Comparison of ENCODE assay signal across 12 cellular contexts in the genomic region with DNA sequence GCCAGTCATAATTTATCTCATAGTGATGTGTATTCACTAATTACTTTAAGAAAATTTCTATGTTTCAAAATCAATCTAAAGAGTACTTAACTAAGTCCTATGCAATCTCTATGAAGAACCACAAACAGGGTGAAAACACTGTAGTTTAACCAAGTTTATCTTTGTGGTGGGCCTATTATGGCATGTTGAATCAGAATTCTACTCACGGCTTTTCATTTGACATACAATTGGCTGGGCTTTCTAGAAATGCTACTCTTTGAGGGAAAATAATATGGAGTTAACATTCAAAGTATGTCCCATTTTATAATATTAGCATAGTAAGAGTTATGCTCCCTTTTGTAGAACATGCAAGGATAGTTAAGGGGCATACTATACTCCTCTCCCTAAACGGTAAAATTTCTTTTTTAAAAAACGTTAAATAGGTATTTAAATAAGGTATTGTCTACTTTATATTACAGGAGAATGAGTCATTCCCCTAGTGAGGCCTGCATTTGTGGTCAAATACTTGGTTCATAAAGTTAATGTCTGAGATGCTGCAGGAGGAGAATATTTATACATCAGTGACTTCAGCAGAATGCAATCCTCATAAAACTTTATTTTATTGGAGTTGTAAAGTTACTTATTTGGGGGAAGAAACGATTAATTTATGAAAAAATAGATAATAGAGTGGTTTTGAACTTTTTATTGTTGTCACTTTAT. TPM values are rescaled to one million over a fixed set of nuclear protein-coding genes. Genes with fewer than 3 reads are reported as not detected.
DNase-seq lines count a peak whose midpoint lies in the region; FAIRE-seq and TF ChIP-seq lines count a peak whose summit lies in the region.
"Had no signal": no experiment of that assay in that cellular context is flagged by ENCODE, and none has a peak within 500 bp of the region (broad histone marks: within the 10 kb centered on the region; RNA-seq: fewer than 3 reads in every experiment).

No MANE protein-coding gene starts in this region.

- CTCF ChIA-PET in mammary epithelial cell (lab: Charles Lee; ENCODE audit: low non-redundant PET), result no interaction called here

- no peak overlapping the region for H3K27ac Mint-ChIP-seq in astrocyte (ENCODE audit: unreplicated experiment)

- FAIRE-seq in astrocyte (lab: Jason Lieb, UNC), result no peak
- FAIRE-seq in keratinocyte (lab: Jason Lieb, UNC), result no peak

- H3K27me3 Mint-ChIP-seq in astrocyte (ENCODE audit: low read depth, unreplicated experiment), result peaks cover 13% of the 10 kb centered on the region

- H3K4me3 ChIP-seq in mammary epithelial cell (replicated peaks in 1 of 3; ENCODE audit: insufficient read depth in 1 of 3, low read depth in 2 of 3, low read length in 3 of 3) (no peak overlapping the region), breast epithelium (no peak overlapping the region), astrocyte (ENCODE audit: insufficient read depth, low read depth, low read length) (peak overlapping the region; percentile 74), keratinocyte (ENCODE audit: control insufficient read depth in 2 of 3, extremely low read depth in 1 of 3, insufficient read depth in 2 of 3, low read depth in 1 of 3, low read length in 3 of 3) (no peak overlapping the region), uterus (peak overlapping the region; percentile 45 to 53)

- H3K4me3 Mint-ChIP-seq in astrocyte (ENCODE audit: unreplicated experiment), result no peak overlapping the region

- H3K9me3 ChIP-seq in mammary epithelial cell (replicated peaks; ENCODE audit: insufficient read depth, low read length) (no peaks in the 10 kb centered on the region), breast epithelium (peaks cover 0 to 7% of the 10 kb centered on the region in 2 donors), astrocyte (ENCODE audit: insufficient read depth, low read depth, low read length) (no peaks in the 10 kb centered on the region), keratinocyte (ENCODE audit: control insufficient read depth, low read depth, low read length) (no peaks in the 10 kb centered on the region), uterus (peaks cover 0 to 8% of the 10 kb centered on the region in 2 donors)

- H3K27me3 ChIP-seq in mammary epithelial cell (ENCODE audit: insufficient read depth, low read length) (peaks cover 2% of the 10 kb centered on the region), breast epithelium (peaks cover 0 to 8% of the 10 kb centered on the region in 2 donors), astrocyte (ENCODE audit: insufficient read depth, low read length) (no peaks in the 10 kb centered on the region), keratinocyte (ENCODE audit: control insufficient read depth, extremely low read depth, insufficient read depth, low read length) (peaks cover 16% of the 10 kb centered on the region), uterus (no peaks in the 10 kb centered on the region)

- H3K36me3 ChIP-seq in mammary epithelial cell (ENCODE audit: insufficient read depth, low read length) (no peaks in the 10 kb centered on the region), breast epithelium (no peaks in the 10 kb centered on the region), astrocyte (ENCODE audit: insufficient read depth, low read length) (no peaks in the 10 kb centered on the region), keratinocyte (ENCODE audit: control insufficient read depth in 2 of 2, extremely low read depth in 1 of 2, insufficient read depth in 2 of 2, low read length in 2 of 2) (no peaks in the 10 kb centered on the region), uterus (no peaks in the 10 kb centered on the region)

- peaks cover 8% of the 10 kb centered on the region for H3K4me1 Mint-ChIP-seq in astrocyte (ENCODE audit: low read depth, unreplicated experiment)

- H3K4me2 ChIP-seq in mammary epithelial cell (ENCODE audit: insufficient read depth, low read depth, low read length) (no peak overlapping the region), astrocyte (ENCODE audit: low read length) (peak overlapping the region; percentile 94), keratinocyte (ENCODE audit: control insufficient read depth, extremely low read depth, insufficient read depth, low read depth, low read length) (peak overlapping the region; percentile 76)

- TF ChIP-seq POLR2A in breast epithelium (IDR thresholded peaks at IDR 0.05), result no peak
- no peak for TF ChIP-seq POLR2A in uterus (IDR thresholded peaks at IDR 0.05)
- TF ChIP-seq POLR2A in erythroblast (IDR thresholded peaks at IDR 0.05; ENCODE audit: low read length), result no peak

- H4K20me1 ChIP-seq in mammary epithelial cell (ENCODE audit: insufficient read depth, low read length) (no peaks in the 10 kb centered on the region), astrocyte (ENCODE audit: insufficient read depth, low read length) (no peaks in the 10 kb centered on the region), keratinocyte (ENCODE audit: control insufficient read depth, extremely low read depth, insufficient read depth, low read length) (no peaks in the 10 kb centered on the region)

- peaks cover 9% of the 10 kb centered on the region for H3K9me3 Mint-ChIP-seq in astrocyte (ENCODE audit: unreplicated experiment)

- no peak overlapping the region for H3K9ac ChIP-seq in mammary epithelial cell (ENCODE audit: insufficient read depth, low read length)
- peak overlapping the region; percentile 80 for H3K9ac ChIP-seq in astrocyte (ENCODE audit: low read length)
- H3K9ac ChIP-seq in keratinocyte (ENCODE audit: control insufficient read depth, extremely low read depth, insufficient read depth, low read length), result no peak overlapping the region

- intact Hi-C loops in mammary epithelial cell (cut with micrococcal nuclease), result loop anchor here (2.0 kb wide), 1 partner anchor 99 kb away; no protein-coding TSS in a partner anchor
- intact Hi-C loops in breast epithelium (cut with DNase I; ENCODE audit: low total_unique reads), result loop anchor here (10.0 kb wide), 1 partner anchor 1575 kb away; the partner anchor contains the start of gene SMLR1
- intact Hi-C loops in uterus (cut with DNase I; ENCODE audit: low total_unique reads), result no loop called here

- H3K27ac ChIP-seq in mammary epithelial cell (ENCODE audit: insufficient read depth, low read depth, low read length), result no peak overlapping the region
- no peak overlapping the region for H3K27ac ChIP-seq in breast epithelium
- peak overlapping the region; percentile 55 for H3K27ac ChIP-seq in astrocyte (ENCODE audit: low read depth, low read length)
- no peak overlapping the region for H3K27ac ChIP-seq in keratinocyte (ENCODE audit: control insufficient read depth, insufficient read depth, low read length)
- H3K27ac ChIP-seq in uterus, result peak overlapping the region; percentile 85 to 86

- H3K36me3 Mint-ChIP-seq in astrocyte (ENCODE audit: low read depth, unreplicated experiment), result no peaks in the 10 kb centered on the region

- H3K9me1 ChIP-seq in keratinocyte (ENCODE audit: control insufficient read depth, extremely low read depth, insufficient read depth, low read length), result no peaks in the 10 kb centered on the region

- no peaks in the 10 kb centered on the region for H3K79me2 ChIP-seq in mammary epithelial cell (ENCODE audit: insufficient read depth, low read length)
- peaks cover 3% of the 10 kb centered on the region for H3K79me2 ChIP-seq in astrocyte (ENCODE audit: insufficient read depth, low read length)
- no peaks in the 10 kb centered on the region for H3K79me2 ChIP-seq in keratinocyte (ENCODE audit: control insufficient read depth, insufficient read depth, low read length)

- H2AFZ ChIP-seq in mammary epithelial cell (ENCODE audit: low read depth, low read length) (no peak overlapping the region), astrocyte (ENCODE audit: low read depth, low read length) (no peak overlapping the region), keratinocyte (ENCODE audit: control insufficient read depth, low read length) (no peak overlapping the region)

- WGBS in mammary epithelial cell (ENCODE audit: low coverage, missing lambda C conversion rate), result 57% methylated on average over 4 of the region's 4 CpGs

- TF ChIP-seq CTCF in mammary epithelial cell (conservative IDR thresholded peaks at IDR 0.05 in 1 of 2, IDR thresholded peaks at IDR 0.05 in 1 of 2; ENCODE audit: extremely low read depth in 1 of 2, insufficient read depth in 1 of 2, low read depth in 1 of 2, low read length in 2 of 2), result no peak
- no peak for TF ChIP-seq CTCF in breast epithelium (IDR thresholded peaks at IDR 0.05)
- no peak for TF ChIP-seq CTCF in astrocyte (IDR thresholded peaks at IDR 0.05; ENCODE audit: insufficient read depth, low read depth, low read length)
- TF ChIP-seq CTCF in keratinocyte (optimal IDR thresholded peaks at IDR 0.05 in 1 of 3, IDR thresholded peaks at IDR 0.05 in 1 of 3, conservative IDR thresholded peaks at IDR 0.05 in 1 of 3; ENCODE audit: extremely low read depth in 1 of 3, insufficient read depth in 2 of 3, low read length in 3 of 3), result no peak
- no peak for TF ChIP-seq CTCF in uterus (IDR thresholded peaks at IDR 0.05)

- no TSS peak for BruUV-seq in mammary epithelial cell (replicated peaks; lab: Mats Ljungman, UMichigan)

- in situ Hi-C loops in mammary epithelial cell (cut with MboI; ENCODE audit: low sequenced_read_pairs in 2 of 2), result loop anchor here in 1 of 2 donors (10.0 kb wide), 1 partner anchor 105 kb away; no protein-coding TSS in a partner anchor

- dilution Hi-C loops in mammary epithelial cell (cut with HindIII; ENCODE audit: low sequenced_read_pairs) (no loop called here), keratinocyte (cut with MboI; ENCODE audit: extremely low pct_ligation_motif_present, low sequenced_read_pairs) (no loop called here)

- peaks cover 9% of the 10 kb centered on the region for H3K4me1 ChIP-seq in mammary epithelial cell (ENCODE audit: insufficient read depth, low read length)
- H3K4me1 ChIP-seq in breast epithelium, result no peaks in the 10 kb centered on the region
- peaks cover 18% of the 10 kb centered on the region for H3K4me1 ChIP-seq in astrocyte (ENCODE audit: insufficient read depth, low read length)
- peaks cover 7% of the 10 kb centered on the region for H3K4me1 ChIP-seq in keratinocyte (ENCODE audit: control insufficient read depth, extremely low read depth, insufficient read depth, low read length)
- no peaks in the 10 kb centered on the region for H3K4me1 ChIP-seq in uterus

- DNase-seq in mammary epithelial cell (peak; percentile 49), breast epithelium (ENCODE audit: low spot score in 2 of 2) (no peak), astrocyte (ENCODE audit: low read depth) (peak; percentile 83), keratinocyte (ENCODE audit: low read depth, low spot score) (no peak), uterus (no peak), cerebellum (ENCODE audit: low spot score) (no peak), retina (no peak), erythroblast (lab: John Stamatoyannopoulos, UW) (no peak)
- DNase-seq: 8988T; effector memory CD4-positive, alpha-beta T cell; hypothalamus; NCI-H345 had no signal

RNA-seq across cellular contexts. Expression of gene MOXD1, which starts 1.8 kb away (rescaled TPM):
- 10 to 100 TPM in 1 of 2 donors, 1 to 10 TPM in 1; 3.6 to 14.0 TPM for total RNA-seq in mammary epithelial cell
- polyA plus RNA-seq in mammary epithelial cell, result 2.8 TPM
- polyA minus RNA-seq in mammary epithelial cell, result not detected
- 1 to 10 TPM; 1.8 to 2.9 (median 1.9) TPM for total RNA-seq in breast epithelium
- 3.5 and 4.8 TPM in 2 replicates for total RNA-seq in astrocyte
- polyA plus RNA-seq in keratinocyte, result 2.3 to 2.7 TPM (median 2.3 TPM) in 3 replicates
- polyA plus RNA-seq in keratinocyte (2011; ENCODE audit: low read depth), result 0.16 TPM
- 1.0 and 1.9 TPM in 2 replicates for polyA plus RNA-seq in keratinocyte (2011; cell fraction: cytosol; rRNA removed)
- 1.9 and 2.0 TPM in 2 replicates for polyA plus RNA-seq in keratinocyte (2011; cell fraction: nucleus; rRNA removed)
- 0.35 and 2.1 TPM in 2 replicates for polyA plus RNA-seq in keratinocyte (2012; ENCODE audit: low replicate concordance)
- polyA minus RNA-seq in keratinocyte, result 0.75 to 1.7 TPM (median 1.6 TPM) in 3 replicates
- 1.2 TPM for polyA minus RNA-seq in keratinocyte (2011; cell fraction: cytosol; rRNA and poly(A)+ RNA removed)
- polyA minus RNA-seq in keratinocyte (2011; cell fraction: nucleus; rRNA and poly(A)+ RNA removed), result 2.3 TPM in 2 replicates
- total RNA-seq in uterus, result 100 to 1,000 TPM in 1 of 4 donors, 10 to 100 TPM in 3; 27.6 to 260 (median 58.9) TPM
- 4.5 TPM for total RNA-seq in cerebellum

Comparison
In these comparisons a context has a peak if more than half of its experiments do, and no peak if none do; other contexts are left out.
1. DNase-seq: peak in mammary epithelial cell (single experiment) and astrocyte (single experiment); none in breast epithelium (0 of 2), keratinocyte (single experiment), uterus (0 of 2), cerebellum (single experiment), retina (single experiment) and erythroblast (0 of 2).
2. H3K27ac ChIP-seq: peak in astrocyte (single experiment) and uterus (2 of 2); none in mammary epithelial cell (single experiment), breast epithelium (0 of 2) and keratinocyte (single experiment).
3. H3K4me3 ChIP-seq: peak in astrocyte (single experiment) and uterus (2 of 2); none in mammary epithelial cell (0 of 3), breast epithelium (0 of 3) and keratinocyte (0 of 3).